1 cellular context compared by ENCODE assay signal in genomic region chr1:68331117-68331865, GRCh38.
TF ChIP-seq lines count a peak whose summit lies in the region.

No MANE protein-coding gene starts in this region.

TF ChIP-seq in HepG2, 621 proteins besides CTCF, POLR2A, EP300 and RAD21 (continued from another document):
- no peak for TF ChIP-seq PCBP2 (optimal IDR thresholded peaks at IDR 0.05; ENCODE audit: low read depth, low read length, poor library complexity, severe bottlenecking)
- no peak for TF ChIP-seq SP4 (CRISPR knock-in tag; IDR thresholded peaks at IDR 0.05)
- TF ChIP-seq THAP7 (CRISPR knock-in tag; IDR thresholded peaks at IDR 0.05) = no peak
- TF ChIP-seq ZNF790 (CRISPR knock-in tag; IDR thresholded peaks at IDR 0.05; ENCODE audit: borderline replicate concordance) = no peak
- TF ChIP-seq SOX13 (IDR thresholded peaks at IDR 0.05) = no peak
- no peak for TF ChIP-seq SOX13 (CRISPR knock-in tag; conservative IDR thresholded peaks at IDR 0.05 in 1 of 2, IDR thresholded peaks at IDR 0.05 in 1 of 2)
- no peak for TF ChIP-seq ZNF136 (CRISPR knock-in tag; IDR thresholded peaks at IDR 0.05; ENCODE audit: low read depth)
- TF ChIP-seq SNAPC2 (CRISPR knock-in tag; IDR thresholded peaks at IDR 0.05) = no peak
- no peak for TF ChIP-seq YEATS4 (CRISPR knock-in tag; IDR thresholded peaks at IDR 0.05; ENCODE audit: borderline replicate concordance)
- no peak for TF ChIP-seq SPEN (CRISPR knock-in tag; IDR thresholded peaks at IDR 0.05; ENCODE audit: low read depth)
- TF ChIP-seq PHF5A (CRISPR knock-in tag; IDR thresholded peaks at IDR 0.05; ENCODE audit: low read depth, unreplicated experiment) = no peak
- TF ChIP-seq RFX3 (CRISPR knock-in tag; IDR thresholded peaks at IDR 0.05) = no peak
- no peak for TF ChIP-seq CREM (IDR thresholded peaks at IDR 0.05)
- TF ChIP-seq CREM (CRISPR knock-in tag; IDR thresholded peaks at IDR 0.05) = no peak
- TF ChIP-seq ZNF350 (CRISPR knock-in tag; IDR thresholded peaks at IDR 0.05; ENCODE audit: borderline replicate concordance, low read depth) = no peak
- TF ChIP-seq NFE2L1 (CRISPR knock-in tag; IDR thresholded peaks at IDR 0.05; ENCODE audit: borderline replicate concordance) = no peak
- TF ChIP-seq ZBTB42 (CRISPR knock-in tag; IDR thresholded peaks at IDR 0.05) = no peak
